17 cellular contexts compared by ENCODE assay signal in the genomic region with DNA sequence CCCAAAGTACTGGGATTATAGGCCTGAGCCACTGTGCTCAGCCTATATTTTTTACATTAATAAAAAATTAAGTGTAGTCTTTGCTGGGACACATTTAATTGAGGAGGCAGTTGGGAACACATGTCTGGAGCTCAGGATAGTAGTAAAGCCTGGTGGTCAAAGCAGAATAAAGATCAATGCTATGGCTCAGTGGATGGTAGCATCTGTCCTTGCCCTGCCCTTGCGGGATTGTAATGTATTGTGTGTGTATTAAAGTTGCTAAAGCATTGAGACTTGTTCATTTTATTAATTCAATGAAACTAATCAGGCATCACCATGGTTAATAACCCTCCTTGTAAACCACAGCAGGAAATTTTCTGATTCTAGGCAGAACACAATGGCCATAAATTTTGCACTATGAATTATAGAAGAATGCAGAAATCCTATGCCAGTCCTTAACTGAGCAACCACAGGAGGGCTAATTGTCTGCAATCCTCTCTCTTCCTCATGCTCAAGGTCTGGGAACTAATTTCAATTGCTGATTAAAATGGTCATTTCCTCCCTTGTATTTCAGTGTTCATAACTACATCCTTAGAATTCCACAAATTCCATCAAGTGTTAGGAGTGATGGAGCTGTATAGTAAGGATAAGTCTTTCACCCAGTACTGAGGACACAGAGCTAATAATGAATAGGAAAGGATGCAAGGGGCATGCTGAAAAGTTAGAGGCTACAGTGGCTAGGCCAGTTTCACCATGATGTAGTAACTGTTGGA.
DNase-seq lines count a peak whose midpoint lies in the region; ATAC-seq and TF ChIP-seq lines count a peak whose summit lies in the region.
"Had no signal": no experiment of that assay in that cellular context is flagged by ENCODE, and none has a peak within 500 bp of the region (broad histone marks: within the 10 kb centered on the region; RNA-seq: fewer than 3 reads in every experiment).

No MANE protein-coding gene starts in this region.

- ATAC-seq in GM19467 (IDR thresholded peaks at IDR 0.05; ENCODE audit: unreplicated experiment) = no peak
- no peak for ATAC-seq in HG03442 (IDR thresholded peaks at IDR 0.05; ENCODE audit: unreplicated experiment)
- ATAC-seq in GM19452 (IDR thresholded peaks at IDR 0.05; ENCODE audit: unreplicated experiment) = no peak
- no peak for ATAC-seq in GM21515 (IDR thresholded peaks at IDR 0.05; ENCODE audit: unreplicated experiment)
- ATAC-seq: K562 had no signal

- in situ Hi-C loops in G401 (cut with HindIII; ENCODE audit: low sequenced_read_pairs) = no loop called here

- DNase-seq in G401 (ENCODE audit: low spot score) = peak; percentile 17
- peak; percentile 8 for DNase-seq in NCI-H69 (lab: John Stamatoyannopoulos, UW)
- DNase-seq in fibroblast of peridontal ligament (ENCODE audit: extremely low read depth) = peak; percentile 64
- DNase-seq: activated CD4-positive, alpha-beta T cell treated with anti-CD3 and anti-CD28 coated beads for 4 hours; brain microvascular endothelial cell; Calu3; kidney; NCI-H2029; stimulated activated CD4-positive, alpha-beta T cell treated with anti-CD3 and anti-CD28 coated beads, Interleukin-12 subunit alpha, Interleukin-12 subunit beta, amount 100 ng/mL, for 4 hours had no signal

- TF ChIP-seq CTCF in nephron (IDR thresholded peaks at IDR 0.05; ENCODE audit: unreplicated experiment in 3 of 3) = no peak

- peak overlapping the region; percentile 5 to 50 (median 45) for H3K27ac Mint-ChIP-seq in nephron
- H3K27ac Mint-ChIP-seq: activated T-helper 1 cell treated with anti-CD3 and anti-CD28 coated beads, Interleukin-12 subunit alpha, Interleukin-12 subunit beta, Interleukin-2, Interleukin-4 antibody, amounts not matched to agents 30 ng/mL and 10 ng/mL and 1 ng/mL, durations not matched to agents 14 hours and 24 hours and 36 hours had no signal

- H3K4me3 Mint-ChIP-seq in nephron = no peak overlapping the region
- H3K4me3 Mint-ChIP-seq: activated T-helper 1 cell treated with anti-CD3 and anti-CD28 coated beads, Interleukin-12 subunit alpha, Interleukin-12 subunit beta, Interleukin-2, Interleukin-4 antibody, amounts not matched to agents 30 ng/mL and 10 ng/mL and 1 ng/mL, durations not matched to agents 14 hours and 24 hours and 36 hours; neural crest cell had no signal

- H3K36me3 Mint-ChIP-seq in nephron (ENCODE audit: low read depth) = no peaks in the 10 kb centered on the region

- peaks cover 14% of the 10 kb centered on the region for H3K4me1 Mint-ChIP-seq in nephron

- peaks cover 8% of the 10 kb centered on the region for H3K9me3 Mint-ChIP-seq in nephron
- H3K9me3 Mint-ChIP-seq: activated T-helper 1 cell treated with anti-CD3 and anti-CD28 coated beads, Interleukin-12 subunit alpha, Interleukin-12 subunit beta, Interleukin-2, Interleukin-4 antibody, amounts not matched to agents 30 ng/mL and 10 ng/mL and 1 ng/mL, durations not matched to agents 14 hours and 24 hours and 36 hours had no signal

- no peaks in the 10 kb centered on the region for H3K27me3 Mint-ChIP-seq in nephron (ENCODE audit: low read depth)

Comparison
In these comparisons a context has a peak if more than half of its experiments do, and no peak if none do; other contexts are left out.
1. DNase-seq: peak in every context shown above with its lines; median percentile 64 in fibroblast of peridontal ligament; 17 in G401; 8 in NCI-H69.